8 cellular contexts compared by ENCODE assay signal in genomic region chr4:121072080-121072835, GRCh38. TPM values are rescaled to one million over a fixed set of nuclear protein-coding genes. Genes with fewer than 3 reads are reported as not detected.
A peak's percentile ranks its signal among the peaks of the same experiment; 100 is the strongest.
DNase-seq lines count a peak whose midpoint lies in the region; ATAC-seq and TF ChIP-seq lines count a peak whose summit lies in the region.

TSS of gene NDNF (minus strand) at chr4:121072535. CDS start at chr4:121045837, 26,698 bp downstream.

- DNase-seq in HEK293T (ENCODE audit: extremely low spot score), result peak; percentile 67
- peak; percentile 14 for DNase-seq in T-helper 22 cell (ENCODE audit: low read depth)
- DNase-seq in central memory CD8-positive, alpha-beta T cell (ENCODE audit: low spot score in 2 of 2), result peak in 1 of 2 donors; percentile 13
- DNase-seq in left colon, result peak; percentile 69 to 75
- peak; percentile 26 for DNase-seq in stimulated activated CD4-positive, alpha-beta T cell treated with anti-CD3 and anti-CD28 coated beads, Interleukin-1b, Interleukin-23, amount 100 ng/mL, for 48 hours
- DNase-seq in NCI-H1694 treated with DMSO at 0.1 percent for 48 hours (lab: John Stamatoyannopoulos, UW), result no peak

- no peaks in the 10 kb centered on the region for H3K36me3 ChIP-seq in BLaER1 treated with 17β-estradiol and CSF1 and Interleukin-3, amounts not matched to agents 10 nM and 100 nM

- H3K4me3 ChIP-seq in BLaER1 treated with 17β-estradiol and CSF1 and Interleukin-3, amounts not matched to agents 10 nM and 100 nM, result peak within 1 kb of the TSS; percentile 59 to 75 (median 66)

- H3K27ac Mint-ChIP-seq in central memory CD8-positive, alpha-beta T cell (ENCODE audit: low read depth), result no peak within 1 kb of the TSS

- ATAC-seq in central memory CD8-positive, alpha-beta T cell (replicated peaks; ENCODE audit: extremely low read depth, poor library complexity, severe bottlenecking), result peak; percentile 49
- ATAC-seq in left colon, result peak; percentile 69
- no peak for ATAC-seq in GM19463 (IDR thresholded peaks at IDR 0.05; ENCODE audit: unreplicated experiment)

- intact Hi-C loops in left colon (cut with DNase I, micrococcal nuclease), result no loop called here

- H3K4me1 ChIP-seq in BLaER1 treated with 17β-estradiol and CSF1 and Interleukin-3, amounts not matched to agents 10 nM and 100 nM, result peaks cover 0 to 16% (median 10%) of the 10 kb centered on the region in 10 experiments; a peak in 16 of 20 replicates

- peaks cover 48 to 56% (median 52%) of the 10 kb centered on the region in 11 experiments for H3K27me3 ChIP-seq in BLaER1 treated with 17β-estradiol and CSF1 and Interleukin-3, amounts not matched to agents 10 nM and 100 nM

- POLR2A ChIA-PET in HEK293T (lab: Yijun Ruan, JAX), result no interaction called here

- peaks cover 0 to 7% (median 0%) of the 10 kb centered on the region in 11 experiments; a peak in 1 of 22 replicates for H3K9me3 ChIP-seq in BLaER1 treated with 17β-estradiol and CSF1 and Interleukin-3, amounts not matched to agents 10 nM and 100 nM (replicated peaks in 1 of 11)

- peaks cover 10% of the 10 kb centered on the region for H3K36me3 Mint-ChIP-seq in central memory CD8-positive, alpha-beta T cell (ENCODE audit: insufficient read depth)

- H3K4me2 ChIP-seq in BLaER1 treated with 17β-estradiol and CSF1 and Interleukin-3, amounts not matched to agents 10 nM and 100 nM, result peak within 1 kb of the TSS; percentile 88 to 99 (median 97)

- H3K27ac ChIP-seq in BLaER1 treated with 17β-estradiol and CSF1 and Interleukin-3, amounts not matched to agents 10 nM and 100 nM, result no peak within 1 kb of the TSS

- peak within 1 kb of the TSS; percentile 79 for H3K4me3 Mint-ChIP-seq in central memory CD8-positive, alpha-beta T cell

- peak within 1 kb of the TSS in 10 of 11 experiments; percentile 22 to 69 (median 60); a peak in 16 of 22 replicates for H3K9ac ChIP-seq in BLaER1 treated with 17β-estradiol and CSF1 and Interleukin-3, amounts not matched to agents 10 nM and 100 nM

- CTCF ChIA-PET in HEK293T (lab: Yijun Ruan, JAX), result no interaction called here

- H3K27me3 Mint-ChIP-seq in central memory CD8-positive, alpha-beta T cell, result peaks cover 77% of the 10 kb centered on the region

- H3K9me3 Mint-ChIP-seq in central memory CD8-positive, alpha-beta T cell, result no peaks in the 10 kb centered on the region

- H4K20me1 ChIP-seq in BLaER1 treated with 17β-estradiol and CSF1 and Interleukin-3, amounts not matched to agents 10 nM and 100 nM, result peaks cover 0 to 21% (median 0%) of the 10 kb centered on the region in 11 experiments; a peak in 4 of 22 replicates

- H3K4me1 Mint-ChIP-seq in central memory CD8-positive, alpha-beta T cell, result peaks cover 27% of the 10 kb centered on the region

TF ChIP-seq in HEK293T, 16 proteins besides CTCF, POLR2A, EP300 and RAD21:
- no peak for TF ChIP-seq HDGF (IDR thresholded peaks at IDR 0.05; ENCODE audit: borderline replicate concordance)
- peak; percentile 87 for TF ChIP-seq LEF1 (IDR thresholded peaks at IDR 0.05; ENCODE audit: borderline replicate concordance)
- no peak for TF ChIP-seq ELF4 (IDR thresholded peaks at IDR 0.05)
- no peak for TF ChIP-seq ZNF384 (IDR thresholded peaks at IDR 0.05)

RNA-seq across cellular contexts. Expression of gene NDNF, which starts in this region (rescaled TPM):
- 10 to 100 TPM in 1 of 2 donors, 1 to 10 TPM in 1; 9.2 to 14.0 TPM for total RNA-seq in left colon
